In the genomic region with DNA sequence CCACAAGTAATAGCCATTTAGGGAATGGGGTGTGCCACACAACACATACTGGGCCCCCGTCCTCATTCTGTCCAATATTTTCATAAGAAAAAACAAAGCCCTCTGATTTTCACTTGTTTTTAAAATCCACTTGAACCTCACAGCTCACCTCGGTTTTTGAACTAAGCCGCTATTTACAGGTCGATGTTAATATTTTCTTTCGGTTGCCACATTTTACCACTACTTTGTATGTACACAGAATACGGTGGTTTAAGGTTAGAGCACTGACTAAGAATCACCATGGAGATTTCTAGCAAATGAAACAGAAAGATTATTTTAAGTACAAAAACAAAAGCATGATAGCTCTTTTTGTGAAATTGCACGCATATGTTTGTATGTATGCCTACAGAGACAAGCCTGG, we compare ENCODE assay signal across 20 cellular contexts.
"Had no signal": no experiment of that assay in that cellular context is flagged by ENCODE, and none has a peak within 500 bp of the region (broad histone marks: within the 10 kb centered on the region; RNA-seq: fewer than 3 reads in every experiment).

No MANE protein-coding gene starts in this region.

- H3K27me3 Mint-ChIP-seq: effector memory CD8-positive, alpha-beta T cell; natural killer cell treated with Interleukin-12 subunit alpha and Interleukin-12 subunit beta and Interleukin-15 and Interleukin-18, amount 100 ng/mL, for 72 hours; progenitor cell of endocrine pancreas had no signal

- H3K4me1 Mint-ChIP-seq: activated naive CD4-positive, alpha-beta T cell treated with anti-CD3 and anti-CD28 coated beads, Interleukin-2, amount 50 U/mL, for 24 hours had no signal

- H3K27ac Mint-ChIP-seq: activated naive CD4-positive, alpha-beta T cell treated with anti-CD3 and anti-CD28 coated beads, Interleukin-2, amount 50 U/mL, for 24 hours; effector memory CD8-positive, alpha-beta T cell; natural killer cell treated with Interleukin-12 subunit alpha and Interleukin-12 subunit beta and Interleukin-15 and Interleukin-18, amount 100 ng/mL, for 72 hours; progenitor cell of endocrine pancreas had no signal

- ATAC-seq: activated T-cell treated with anti-CD3 and anti-CD28 coated beads, Interleukin-2, amount 50 U/mL, for 4 hours; effector memory CD8-positive, alpha-beta T cell; gastrocnemius medialis; left lung; natural killer cell treated with Interleukin-12 subunit alpha and Interleukin-12 subunit beta and Interleukin-15 and Interleukin-18, amount 100 ng/mL, for 72 hours had no signal

- H3K9me3 Mint-ChIP-seq: activated naive CD4-positive, alpha-beta T cell treated with anti-CD3 and anti-CD28 coated beads, Interleukin-2, amount 50 U/mL, for 24 hours; activated T-cell treated with anti-CD3 and anti-CD28 coated beads, Interleukin-2, amount 50 U/mL, for 4 hours; effector memory CD8-positive, alpha-beta T cell; natural killer cell treated with Interleukin-12 subunit alpha and Interleukin-12 subunit beta and Interleukin-15 and Interleukin-18, amount 100 ng/mL, for 72 hours had no signal

- H3K27me3 ChIP-seq: body of pancreas, gastrocnemius medialis, left lung, stomach, thyroid gland, uterus had no signal

- DNase-seq: activated CD4-positive, alpha-beta T cell treated with anti-CD3 and anti-CD28 coated beads for 1 hour; activated CD4-positive, alpha-beta T cell treated with anti-CD3 and anti-CD28 coated beads, Interleukin-2, amount 50 U/mL, for 4 hours; activated effector memory CD4-positive, alpha-beta T cell treated with Interleukin-2 at 50 U/mL for 16 hours; activated T-cell treated with anti-CD3 and anti-CD28 coated beads, Interleukin-2, amount 50 U/mL, for 4 hours; amniotic stem cell; central memory CD4-positive, alpha-beta T cell; effector memory CD8-positive, alpha-beta T cell; gastrocnemius medialis; islet precursor cell; left lung; mesendoderm; T-helper 1 cell; thyroid gland; uterus had no signal

- H3K4me3 Mint-ChIP-seq: activated naive CD4-positive, alpha-beta T cell treated with anti-CD3 and anti-CD28 coated beads, Interleukin-2, amount 50 U/mL, for 24 hours; activated T-cell treated with anti-CD3 and anti-CD28 coated beads, Interleukin-2, amount 50 U/mL, for 4 hours; effector memory CD8-positive, alpha-beta T cell; natural killer cell treated with Interleukin-12 subunit alpha and Interleukin-12 subunit beta and Interleukin-15 and Interleukin-18, amount 100 ng/mL, for 72 hours had no signal

- H3K9me3 ChIP-seq: body of pancreas, gastrocnemius medialis, left lung, stomach, thyroid gland, uterus had no signal

- H3K4me3 ChIP-seq: body of pancreas, gastrocnemius medialis, left lung, stomach, thyroid gland, uterus had no signal

- H3K36me3 Mint-ChIP-seq: activated naive CD4-positive, alpha-beta T cell treated with anti-CD3 and anti-CD28 coated beads, Interleukin-2, amount 50 U/mL, for 24 hours; natural killer cell treated with Interleukin-12 subunit alpha and Interleukin-12 subunit beta and Interleukin-15 and Interleukin-18, amount 100 ng/mL, for 72 hours had no signal

- H3K36me3 ChIP-seq: gastrocnemius medialis, left lung, stomach, thyroid gland, uterus had no signal

- H3K27ac ChIP-seq: body of pancreas, gastrocnemius medialis, left lung, stomach, uterus, VCaP had no signal

- H3K4me1 ChIP-seq: gastrocnemius medialis, left lung had no signal
